In the genomic region with DNA sequence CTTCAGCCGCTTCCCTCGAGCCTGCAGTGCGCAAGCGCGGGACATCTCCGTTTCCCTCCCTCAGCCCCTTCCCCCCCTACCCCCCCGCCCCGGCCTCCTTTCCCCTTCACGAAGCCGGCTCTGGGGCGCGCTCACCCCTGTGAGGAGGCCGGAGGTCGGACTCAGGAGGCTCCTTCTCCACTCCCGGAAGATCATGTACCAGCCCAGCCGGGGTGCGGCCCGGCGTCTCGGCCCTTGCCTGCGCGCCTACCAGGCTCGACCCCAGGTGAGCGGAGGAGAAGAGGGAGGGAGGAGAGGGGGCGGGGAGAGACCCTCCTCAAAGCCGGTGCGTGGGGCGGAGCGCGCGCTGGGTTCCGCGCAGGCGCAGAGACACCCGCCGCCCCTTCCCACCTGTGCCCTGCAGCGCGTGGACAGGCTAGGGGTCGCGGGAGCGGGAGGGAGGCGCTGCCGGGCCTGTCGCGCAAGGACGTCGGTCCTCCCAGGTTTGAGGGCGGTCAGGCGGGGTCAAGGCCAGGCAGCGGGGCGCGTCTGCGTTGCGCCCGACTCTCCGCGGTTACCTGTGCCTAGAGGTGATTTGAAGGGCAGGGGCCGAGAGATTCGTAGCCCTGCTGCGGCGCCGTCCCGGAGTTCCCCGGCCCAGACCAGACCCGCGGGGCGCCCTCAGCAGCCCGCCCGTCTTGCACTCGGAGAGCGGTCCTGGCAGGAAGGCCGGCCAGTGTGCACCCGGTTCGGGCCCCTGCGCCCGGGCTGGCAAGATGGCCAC, we compare ENCODE assay signal across 1 cellular context.
TF ChIP-seq lines count a peak whose summit lies in the region.

A gene with protein sequence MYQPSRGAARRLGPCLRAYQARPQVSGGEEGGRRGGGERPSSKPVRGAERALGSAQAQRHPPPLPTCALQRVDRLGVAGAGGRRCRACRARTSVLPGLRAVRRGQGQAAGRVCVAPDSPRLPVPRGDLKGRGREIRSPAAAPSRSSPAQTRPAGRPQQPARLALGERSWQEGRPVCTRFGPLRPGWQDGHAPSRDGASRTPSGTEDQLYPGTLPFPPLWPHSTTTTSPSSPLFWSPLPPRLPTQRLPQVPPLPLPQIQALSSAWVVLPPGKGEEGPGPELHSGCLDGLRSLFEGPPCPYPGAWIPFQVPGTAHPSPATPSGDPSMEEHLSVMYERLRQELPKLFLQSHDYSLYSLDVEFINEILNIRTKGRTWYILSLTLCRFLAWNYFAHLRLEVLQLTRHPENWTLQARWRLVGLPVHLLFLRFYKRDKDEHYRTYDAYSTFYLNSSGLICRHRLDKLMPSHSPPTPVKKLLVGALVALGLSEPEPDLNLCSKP (plus strand): TSS at position 95 of the 763 bp plus-strand sequence. CDS start 99 bp downstream, at position 194.

TF ChIP-seq in HEK293, 187 proteins besides CTCF, POLR2A, EP300 and RAD21 (continued from another document and continues in another):
- TF ChIP-seq, protein P1, sequence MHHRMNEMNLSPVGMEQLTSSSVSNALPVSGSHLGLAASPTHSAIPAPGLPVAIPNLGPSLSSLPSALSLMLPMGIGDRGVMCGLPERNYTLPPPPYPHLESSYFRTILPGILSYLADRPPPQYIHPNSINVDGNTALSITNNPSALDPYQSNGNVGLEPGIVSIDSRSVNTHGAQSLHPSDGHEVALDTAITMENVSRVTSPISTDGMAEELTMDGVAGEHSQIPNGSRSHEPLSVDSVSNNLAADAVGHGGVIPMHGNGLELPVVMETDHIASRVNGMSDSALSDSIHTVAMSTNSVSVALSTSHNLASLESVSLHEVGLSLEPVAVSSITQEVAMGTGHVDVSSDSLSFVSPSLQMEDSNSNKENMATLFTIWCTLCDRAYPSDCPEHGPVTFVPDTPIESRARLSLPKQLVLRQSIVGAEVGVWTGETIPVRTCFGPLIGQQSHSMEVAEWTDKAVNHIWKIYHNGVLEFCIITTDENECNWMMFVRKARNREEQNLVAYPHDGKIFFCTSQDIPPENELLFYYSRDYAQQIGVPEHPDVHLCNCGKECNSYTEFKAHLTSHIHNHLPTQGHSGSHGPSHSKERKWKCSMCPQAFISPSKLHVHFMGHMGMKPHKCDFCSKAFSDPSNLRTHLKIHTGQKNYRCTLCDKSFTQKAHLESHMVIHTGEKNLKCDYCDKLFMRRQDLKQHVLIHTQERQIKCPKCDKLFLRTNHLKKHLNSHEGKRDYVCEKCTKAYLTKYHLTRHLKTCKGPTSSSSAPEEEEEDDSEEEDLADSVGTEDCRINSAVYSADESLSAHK (tag by site-specific recombination; IDR thresholded peaks at IDR 0.05), result no peak
- TF ChIP-seq ZNF792 (tag by site-specific recombination; IDR thresholded peaks at IDR 0.05), result peak; percentile 81; the same call in 1 of the 2 replicates
- TF ChIP-seq ZNF610 (tag by site-specific recombination; IDR thresholded peaks at IDR 0.05; ENCODE audit: borderline replicate concordance), result peak; percentile 46; the same call in 1 of the 2 replicates
- peak; percentile 58; the same call in 1 of the 2 replicates for TF ChIP-seq ZNF843 (tag by site-specific recombination; IDR thresholded peaks at IDR 0.05)
- TF ChIP-seq KLF7 (tag by site-specific recombination; IDR thresholded peaks at IDR 0.05; ENCODE audit: borderline replicate concordance), result peak; percentile 28; the same call in 1 of the 2 replicates
- TF ChIP-seq GLI2 (tag by site-specific recombination; IDR thresholded peaks at IDR 0.05; ENCODE audit: borderline replicate concordance, low read depth), result no peak
- peak; percentile 34; the same call in 1 of the 2 replicates for TF ChIP-seq ZNF324 (tag by site-specific recombination; IDR thresholded peaks at IDR 0.05)
- no peak; the same call in 1 of the 2 replicates for TF ChIP-seq ZNF391 (tag by site-specific recombination; IDR thresholded peaks at IDR 0.05; ENCODE audit: borderline replicate concordance, low read depth)
- TF ChIP-seq TRIM28 (IDR thresholded peaks at IDR 0.05; ENCODE audit: borderline replicate concordance, low read length), result no peak
- peak; percentile 67 for TF ChIP-seq WT1 (tag by site-specific recombination; IDR thresholded peaks at IDR 0.05)
- TF ChIP-seq ZNF529 (tag by site-specific recombination; IDR thresholded peaks at IDR 0.05; ENCODE audit: insufficient replicate concordance), result no peak
- TF ChIP-seq, protein P2, sequence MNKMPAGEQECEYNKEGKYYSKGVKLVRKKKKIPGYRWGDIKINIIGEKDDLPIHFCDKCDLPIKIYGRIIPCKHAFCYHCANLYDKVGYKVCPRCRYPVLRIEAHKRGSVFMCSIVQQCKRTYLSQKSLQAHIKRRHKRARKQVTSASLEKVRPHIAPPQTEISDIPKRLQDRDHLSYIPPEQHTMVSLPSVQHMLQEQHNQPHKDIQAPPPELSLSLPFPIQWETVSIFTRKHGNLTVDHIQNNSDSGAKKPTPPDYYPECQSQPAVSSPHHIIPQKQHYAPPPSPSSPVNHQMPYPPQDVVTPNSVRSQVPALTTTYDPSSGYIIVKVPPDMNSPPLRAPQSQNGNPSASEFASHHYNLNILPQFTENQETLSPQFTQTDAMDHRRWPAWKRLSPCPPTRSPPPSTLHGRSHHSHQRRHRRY (tag by site-specific recombination; IDR thresholded peaks at IDR 0.05), result 0 out of 2 replicates have a peak, but pooled peaks have one; percentile 31
- TF ChIP-seq, protein P3, sequence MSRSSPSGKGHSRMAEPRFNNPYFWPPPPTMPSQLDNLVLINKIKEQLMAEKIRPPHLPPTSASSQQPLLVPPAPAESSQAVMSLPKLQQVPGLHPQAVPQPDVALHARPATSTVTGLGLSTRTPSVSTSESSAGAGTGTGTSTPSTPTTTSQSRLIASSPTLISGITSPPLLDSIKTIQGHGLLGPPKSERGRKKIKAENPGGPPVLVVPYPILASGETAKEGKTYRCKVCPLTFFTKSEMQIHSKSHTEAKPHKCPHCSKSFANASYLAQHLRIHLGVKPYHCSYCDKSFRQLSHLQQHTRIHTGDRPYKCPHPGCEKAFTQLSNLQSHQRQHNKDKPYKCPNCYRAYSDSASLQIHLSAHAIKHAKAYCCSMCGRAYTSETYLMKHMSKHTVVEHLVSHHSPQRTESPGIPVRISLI (tag by site-specific recombination; IDR thresholded peaks at IDR 0.05), result no peak
- TF ChIP-seq, protein P4, sequence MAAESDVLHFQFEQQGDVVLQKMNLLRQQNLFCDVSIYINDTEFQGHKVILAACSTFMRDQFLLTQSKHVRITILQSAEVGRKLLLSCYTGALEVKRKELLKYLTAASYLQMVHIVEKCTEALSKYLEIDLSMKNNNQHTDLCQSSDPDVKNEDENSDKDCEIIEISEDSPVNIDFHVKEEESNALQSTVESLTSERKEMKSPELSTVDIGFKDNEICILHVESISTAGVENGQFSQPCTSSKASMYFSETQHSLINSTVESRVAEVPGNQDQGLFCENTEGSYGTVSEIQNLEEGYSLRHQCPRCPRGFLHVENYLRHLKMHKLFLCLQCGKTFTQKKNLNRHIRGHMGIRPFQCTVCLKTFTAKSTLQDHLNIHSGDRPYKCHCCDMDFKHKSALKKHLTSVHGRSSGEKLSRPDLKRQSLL (tag by site-specific recombination; IDR thresholded peaks at IDR 0.05), result no peak; the same call in 1 of the 2 replicates
- TF ChIP-seq, protein P5, sequence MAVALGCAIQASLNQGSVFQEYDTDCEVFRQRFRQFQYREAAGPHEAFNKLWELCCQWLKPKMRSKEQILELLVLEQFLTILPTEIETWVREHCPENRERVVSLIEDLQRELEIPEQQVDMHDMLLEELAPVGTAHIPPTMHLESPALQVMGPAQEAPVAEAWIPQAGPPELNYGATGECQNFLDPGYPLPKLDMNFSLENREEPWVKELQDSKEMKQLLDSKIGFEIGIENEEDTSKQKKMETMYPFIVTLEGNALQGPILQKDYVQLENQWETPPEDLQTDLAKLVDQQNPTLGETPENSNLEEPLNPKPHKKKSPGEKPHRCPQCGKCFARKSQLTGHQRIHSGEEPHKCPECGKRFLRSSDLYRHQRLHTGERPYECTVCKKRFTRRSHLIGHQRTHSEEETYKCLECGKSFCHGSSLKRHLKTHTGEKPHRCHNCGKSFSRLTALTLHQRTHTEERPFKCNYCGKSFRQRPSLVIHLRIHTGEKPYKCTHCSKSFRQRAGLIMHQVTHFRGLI (tag by site-specific recombination; IDR thresholded peaks at IDR 0.05), result peak; percentile 79
- no peak for TF ChIP-seq SETDB1 (IDR thresholded peaks at IDR 0.05; ENCODE audit: insufficient read length, low read length)
- TF ChIP-seq ZNF266 (tag by site-specific recombination; IDR thresholded peaks at IDR 0.05; ENCODE audit: low read depth), result no peak
- no peak for TF ChIP-seq ZNF791 (tag by site-specific recombination; IDR thresholded peaks at IDR 0.05)
- no peak for TF ChIP-seq ZNF510 (tag by site-specific recombination; IDR thresholded peaks at IDR 0.05; ENCODE audit: insufficient replicate concordance)
- no peak for TF ChIP-seq ZNF596 (tag by site-specific recombination; IDR thresholded peaks at IDR 0.05)
- no peak for TF ChIP-seq ZNF776 (tag by site-specific recombination; IDR thresholded peaks at IDR 0.05; ENCODE audit: borderline replicate concordance)
- TF ChIP-seq REPIN1 (tag by site-specific recombination; IDR thresholded peaks at IDR 0.05; ENCODE audit: low read depth), result no peak
- no peak for TF ChIP-seq ZBTB1 (tag by site-specific recombination; IDR thresholded peaks at IDR 0.05)
- no peak for TF ChIP-seq HOXD13 (CRISPR knock-in tag; IDR thresholded peaks at IDR 0.05; ENCODE audit: borderline replicate concordance)
- no peak for TF ChIP-seq ZNF350 (tag by site-specific recombination; IDR thresholded peaks at IDR 0.05)
- TF ChIP-seq FEZF1 (tag by site-specific recombination; IDR thresholded peaks at IDR 0.05), result no peak
- TF ChIP-seq, protein P6, sequence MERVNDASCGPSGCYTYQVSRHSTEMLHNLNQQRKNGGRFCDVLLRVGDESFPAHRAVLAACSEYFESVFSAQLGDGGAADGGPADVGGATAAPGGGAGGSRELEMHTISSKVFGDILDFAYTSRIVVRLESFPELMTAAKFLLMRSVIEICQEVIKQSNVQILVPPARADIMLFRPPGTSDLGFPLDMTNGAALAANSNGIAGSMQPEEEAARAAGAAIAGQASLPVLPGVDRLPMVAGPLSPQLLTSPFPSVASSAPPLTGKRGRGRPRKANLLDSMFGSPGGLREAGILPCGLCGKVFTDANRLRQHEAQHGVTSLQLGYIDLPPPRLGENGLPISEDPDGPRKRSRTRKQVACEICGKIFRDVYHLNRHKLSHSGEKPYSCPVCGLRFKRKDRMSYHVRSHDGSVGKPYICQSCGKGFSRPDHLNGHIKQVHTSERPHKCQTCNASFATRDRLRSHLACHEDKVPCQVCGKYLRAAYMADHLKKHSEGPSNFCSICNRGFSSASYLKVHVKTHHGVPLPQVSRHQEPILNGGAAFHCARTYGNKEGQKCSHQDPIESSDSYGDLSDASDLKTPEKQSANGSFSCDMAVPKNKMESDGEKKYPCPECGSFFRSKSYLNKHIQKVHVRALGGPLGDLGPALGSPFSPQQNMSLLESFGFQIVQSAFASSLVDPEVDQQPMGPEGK (tag by site-specific recombination; IDR thresholded peaks at IDR 0.05), result peak; percentile 88
- TF ChIP-seq ZNF221 (tag by site-specific recombination; IDR thresholded peaks at IDR 0.05; ENCODE audit: borderline replicate concordance), result no peak
- 0 out of 2 replicates have a peak, but pooled peaks have one; percentile 40 for TF ChIP-seq ZFP69B (tag by site-specific recombination; IDR thresholded peaks at IDR 0.05)
- peak; percentile 48; the same call in 1 of the 2 replicates for TF ChIP-seq ZNF777 (tag by site-specific recombination; IDR thresholded peaks at IDR 0.05; ENCODE audit: borderline replicate concordance)
- TF ChIP-seq ZNF624 (tag by site-specific recombination; IDR thresholded peaks at IDR 0.05), result no peak
- TF ChIP-seq, protein P7, sequence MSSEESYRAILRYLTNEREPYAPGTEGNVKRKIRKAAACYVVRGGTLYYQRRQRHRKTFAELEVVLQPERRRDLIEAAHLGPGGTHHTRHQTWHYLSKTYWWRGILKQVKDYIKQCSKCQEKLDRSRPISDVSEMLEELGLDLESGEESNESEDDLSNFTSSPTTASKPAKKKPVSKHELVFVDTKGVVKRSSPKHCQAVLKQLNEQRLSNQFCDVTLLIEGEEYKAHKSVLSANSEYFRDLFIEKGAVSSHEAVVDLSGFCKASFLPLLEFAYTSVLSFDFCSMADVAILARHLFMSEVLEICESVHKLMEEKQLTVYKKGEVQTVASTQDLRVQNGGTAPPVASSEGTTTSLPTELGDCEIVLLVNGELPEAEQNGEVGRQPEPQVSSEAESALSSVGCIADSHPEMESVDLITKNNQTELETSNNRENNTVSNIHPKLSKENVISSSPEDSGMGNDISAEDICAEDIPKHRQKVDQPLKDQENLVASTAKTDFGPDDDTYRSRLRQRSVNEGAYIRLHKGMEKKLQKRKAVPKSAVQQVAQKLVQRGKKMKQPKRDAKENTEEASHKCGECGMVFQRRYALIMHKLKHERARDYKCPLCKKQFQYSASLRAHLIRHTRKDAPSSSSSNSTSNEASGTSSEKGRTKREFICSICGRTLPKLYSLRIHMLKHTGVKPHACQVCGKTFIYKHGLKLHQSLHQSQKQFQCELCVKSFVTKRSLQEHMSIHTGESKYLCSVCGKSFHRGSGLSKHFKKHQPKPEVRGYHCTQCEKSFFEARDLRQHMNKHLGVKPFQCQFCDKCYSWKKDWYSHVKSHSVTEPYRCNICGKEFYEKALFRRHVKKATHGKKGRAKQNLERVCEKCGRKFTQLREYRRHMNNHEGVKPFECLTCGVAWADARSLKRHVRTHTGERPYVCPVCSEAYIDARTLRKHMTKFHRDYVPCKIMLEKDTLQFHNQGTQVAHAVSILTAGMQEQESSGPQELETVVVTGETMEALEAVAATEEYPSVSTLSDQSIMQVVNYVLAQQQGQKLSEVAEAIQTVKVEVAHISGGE (tag by site-specific recombination; conservative IDR thresholded peaks at IDR 0.05; ENCODE audit: low read depth), result peak; percentile 66; the same call in 1 of the 2 replicates
- TF ChIP-seq, protein P8, sequence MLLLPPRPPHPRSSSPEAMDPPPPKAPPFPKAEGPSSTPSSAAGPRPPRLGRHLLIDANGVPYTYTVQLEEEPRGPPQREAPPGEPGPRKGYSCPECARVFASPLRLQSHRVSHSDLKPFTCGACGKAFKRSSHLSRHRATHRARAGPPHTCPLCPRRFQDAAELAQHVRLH (tag by site-specific recombination; IDR thresholded peaks at IDR 0.05), result no peak
- TF ChIP-seq ZNF670 (tag by site-specific recombination; IDR thresholded peaks at IDR 0.05; ENCODE audit: low read depth), result no peak
- TF ChIP-seq ZXDB (tag by site-specific recombination; IDR thresholded peaks at IDR 0.05), result peak; percentile 98
- TF ChIP-seq ZNF157 (tag by site-specific recombination; IDR thresholded peaks at IDR 0.05), result no peak
- TF ChIP-seq GLI4 (tag by site-specific recombination; IDR thresholded peaks at IDR 0.05), result peak; percentile 81
- TF ChIP-seq, protein P9, sequence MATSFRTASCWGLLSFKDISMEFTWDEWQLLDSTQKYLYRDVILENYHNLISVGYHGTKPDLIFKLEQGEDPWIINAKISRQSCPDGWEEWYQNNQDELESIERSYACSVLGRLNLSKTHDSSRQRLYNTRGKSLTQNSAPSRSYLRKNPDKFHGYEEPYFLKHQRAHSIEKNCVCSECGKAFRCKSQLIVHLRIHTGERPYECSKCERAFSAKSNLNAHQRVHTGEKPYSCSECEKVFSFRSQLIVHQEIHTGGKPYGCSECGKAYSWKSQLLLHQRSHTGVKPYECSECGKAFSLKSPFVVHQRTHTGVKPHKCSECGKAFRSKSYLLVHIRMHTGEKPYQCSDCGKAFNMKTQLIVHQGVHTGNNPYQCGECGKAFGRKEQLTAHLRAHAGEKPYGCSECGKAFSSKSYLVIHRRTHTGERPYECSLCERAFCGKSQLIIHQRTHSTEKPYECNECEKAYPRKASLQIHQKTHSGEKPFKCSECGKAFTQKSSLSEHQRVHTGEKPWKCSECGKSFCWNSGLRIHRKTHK (tag by site-specific recombination; IDR thresholded peaks at IDR 0.05), result no peak
- peak; percentile 45; the same call in 1 of the 2 replicates for TF ChIP-seq ZNF629 (tag by site-specific recombination; IDR thresholded peaks at IDR 0.05)
- peak; percentile 97 for TF ChIP-seq SCRT2 (tag by site-specific recombination; IDR thresholded peaks at IDR 0.05)
- peak; percentile 37; the same call in 1 of the 2 replicates for TF ChIP-seq ZNF394 (tag by site-specific recombination; IDR thresholded peaks at IDR 0.05; ENCODE audit: borderline replicate concordance)
- no peak for TF ChIP-seq MEIS1 (CRISPR knock-in tag; IDR thresholded peaks at IDR 0.05; ENCODE audit: borderline replicate concordance)
